ENCODE assay signal across 32 cellular contexts in genomic region chr16:4105848-4106247, GRCh38.
"Had no signal": no experiment of that assay in that cellular context is flagged by ENCODE, and none has a peak within 500 bp of the region (broad histone marks: within the 10 kb centered on the region; RNA-seq: fewer than 3 reads in every experiment).

No MANE protein-coding gene starts in this region.

- H3K9me3 ChIP-seq: adrenal gland, body of pancreas had no signal

- H3K4me1 Mint-ChIP-seq: activated B cell treated with CpG ODN at 0.5 μM for 24 hours had no signal

- H3K36me3 ChIP-seq: adrenal gland, cardiac muscle cell had no signal

- ATAC-seq: activated CD4-positive, CD25-positive, alpha-beta regulatory T cell treated with anti-CD3 and anti-CD28 coated beads, Interleukin-2, amount 50 U/mL, for 24 hours; activated CD8-positive, alpha-beta T cell treated with anti-CD3 and anti-CD28 coated beads for 36 hours; activated naive CD8-positive, alpha-beta T cell treated with anti-CD3 and anti-CD28 coated beads, Interleukin-2, amount 50 U/mL, for 24 hours; activated T-cell treated with anti-CD3 and anti-CD28 coated beads, Interleukin-2, amount 50 U/mL, for 4 hours; activated T-helper 17 cell treated with anti-CD3 and anti-CD28 coated beads, Interleukin-2, amount 50 U/mL, for 72 hours; body of pancreas; esophagus mucosa; T-cell had no signal

- H3K27ac ChIP-seq: adrenal gland, cardiac muscle cell, WERI-Rb-1 had no signal

- H3K4me3 ChIP-seq: adrenal gland, body of pancreas, cardiac muscle cell, coronary artery had no signal

- H3K9me3 Mint-ChIP-seq: activated B cell treated with CpG ODN at 0.5 μM for 24 hours; activated CD8-positive, alpha-beta T cell treated with anti-CD3 and anti-CD28 coated beads for 36 hours; activated naive CD4-positive, alpha-beta T cell treated with anti-CD3 and anti-CD28 coated beads, Interleukin-2, amount 50 U/mL, for 24 hours; activated naive CD8-positive, alpha-beta T cell treated with anti-CD3 and anti-CD28 coated beads for 36 hours; activated naive CD8-positive, alpha-beta T cell treated with anti-CD3 and anti-CD28 coated beads, Interleukin-2, amount 50 U/mL, for 24 hours; activated T-cell treated with anti-CD3 and anti-CD28 coated beads, Interleukin-2, amount 50 U/mL, for 4 hours; activated T-helper 17 cell treated with anti-CD3 and anti-CD28 coated beads, Interleukin-2, amount 50 U/mL, for 72 hours; dendritic cell treated with granulocyte-macrophage colony-stimulating factor and Interleukin-4, amounts not matched to agents 40 ng/mL and 50 ng/mL, for 4 days; T-cell; T-helper 1 cell treated with Interleukin-12 subunit alpha and Interleukin-12 subunit beta and Interleukin-4 antibody, amounts not matched to agents 30 μg/mL and 1 μg/mL, for 36 hours had no signal

- H3K27me3 ChIP-seq: adrenal gland, body of pancreas, cardiac muscle cell, dorsolateral prefrontal cortex had no signal

- H3K27me3 Mint-ChIP-seq: activated B cell treated with CpG ODN at 0.5 μM for 24 hours; activated CD8-positive, alpha-beta T cell treated with anti-CD3 and anti-CD28 coated beads for 36 hours; activated naive CD4-positive, alpha-beta T cell treated with anti-CD3 and anti-CD28 coated beads, Interleukin-2, amount 50 U/mL, for 24 hours; activated naive CD8-positive, alpha-beta T cell treated with anti-CD3 and anti-CD28 coated beads for 36 hours; activated naive CD8-positive, alpha-beta T cell treated with anti-CD3 and anti-CD28 coated beads, Interleukin-2, amount 50 U/mL, for 24 hours; activated T-helper 17 cell treated with anti-CD3 and anti-CD28 coated beads, Interleukin-2, amount 50 U/mL, for 72 hours; dendritic cell treated with granulocyte-macrophage colony-stimulating factor and Interleukin-4, amounts not matched to agents 40 ng/mL and 50 ng/mL, for 4 days; T-cell had no signal

- DNase-seq: activated B cell treated with CpG ODN at 0.5 μM for 24 hours; activated CD4-positive, alpha-beta T cell treated with anti-CD3 and anti-CD28 coated beads for 48 hours; activated CD4-positive, alpha-beta T cell treated with anti-CD3 and anti-CD28 coated beads, Interleukin-2, amount 50 U/mL, for 1 hour; activated CD4-positive, alpha-beta T cell treated with anti-CD3 and anti-CD28 coated beads, Interleukin-2, amount 50 U/mL, for 48 hours; activated CD8-positive, alpha-beta memory T cell treated with anti-CD3 and anti-CD28 coated beads for 24 hours; activated CD8-positive, alpha-beta T cell treated with anti-CD3 and anti-CD28 coated beads for 36 hours; activated effector memory CD4-positive, alpha-beta T cell treated with Interleukin-2 at 50 U/mL for 16 hours; activated gamma-delta T cell treated with Interleukin-2 at 50 U/mL for 16 hours; activated naive CD4-positive, alpha-beta T cell treated with Interleukin-2 at 50 U/mL for 16 hours; activated naive CD8-positive, alpha-beta T cell treated with anti-CD3 and anti-CD28 coated beads for 36 hours; activated naive CD8-positive, alpha-beta T cell treated with anti-CD3 and anti-CD28 coated beads, Interleukin-2, amount 50 U/mL, for 24 hours; activated T-cell treated with anti-CD3 and anti-CD28 coated beads, Interleukin-2, amount 50 U/mL, for 4 hours; adrenal gland; body of pancreas; central memory CD4-positive, alpha-beta T cell; cerebellar nuclear complex; effector memory CD4-positive, alpha-beta T cell; endodermal cell; foreskin fibroblast; SW 1271; T-cell; T1000; WERI-Rb-1 had no signal

- H3K4me3 Mint-ChIP-seq: activated B cell treated with CpG ODN at 0.5 μM for 24 hours; activated CD8-positive, alpha-beta T cell treated with anti-CD3 and anti-CD28 coated beads for 36 hours; activated naive CD4-positive, alpha-beta T cell treated with anti-CD3 and anti-CD28 coated beads, Interleukin-2, amount 50 U/mL, for 24 hours; activated naive CD8-positive, alpha-beta T cell treated with anti-CD3 and anti-CD28 coated beads for 36 hours; activated naive CD8-positive, alpha-beta T cell treated with anti-CD3 and anti-CD28 coated beads, Interleukin-2, amount 50 U/mL, for 24 hours; activated T-cell treated with anti-CD3 and anti-CD28 coated beads, Interleukin-2, amount 50 U/mL, for 4 hours; activated T-helper 17 cell treated with anti-CD3 and anti-CD28 coated beads, Interleukin-2, amount 50 U/mL, for 72 hours; dendritic cell treated with granulocyte-macrophage colony-stimulating factor and Interleukin-4, amounts not matched to agents 40 ng/mL and 50 ng/mL, for 4 days; endodermal cell; T-cell; T-helper 1 cell treated with Interleukin-12 subunit alpha and Interleukin-12 subunit beta and Interleukin-4 antibody, amounts not matched to agents 30 μg/mL and 1 μg/mL, for 36 hours had no signal

- H3K4me1 ChIP-seq: adrenal gland had no signal

- H3K27ac Mint-ChIP-seq: activated B cell treated with CpG ODN at 0.5 μM for 24 hours; activated CD8-positive, alpha-beta T cell treated with anti-CD3 and anti-CD28 coated beads for 36 hours; activated naive CD4-positive, alpha-beta T cell treated with anti-CD3 and anti-CD28 coated beads, Interleukin-2, amount 50 U/mL, for 24 hours; activated naive CD8-positive, alpha-beta T cell treated with anti-CD3 and anti-CD28 coated beads for 36 hours; activated naive CD8-positive, alpha-beta T cell treated with anti-CD3 and anti-CD28 coated beads, Interleukin-2, amount 50 U/mL, for 24 hours; activated T-helper 17 cell treated with anti-CD3 and anti-CD28 coated beads, Interleukin-2, amount 50 U/mL, for 72 hours; dendritic cell treated with granulocyte-macrophage colony-stimulating factor and Interleukin-4, amounts not matched to agents 40 ng/mL and 50 ng/mL, for 4 days; endodermal cell; T-helper 1 cell treated with Interleukin-12 subunit alpha and Interleukin-12 subunit beta and Interleukin-4 antibody, amounts not matched to agents 30 μg/mL and 1 μg/mL, for 36 hours had no signal
